In genomic region chr3:124496066-124496465, GRCh38 we compare ENCODE assay signal across 23 cellular contexts.
"Had no signal": no experiment of that assay in that cellular context is flagged by ENCODE, and none has a peak within 500 bp of the region (broad histone marks: within the 10 kb centered on the region; RNA-seq: fewer than 3 reads in every experiment).

No MANE protein-coding gene starts in this region.

- H3K27me3 ChIP-seq: esophagus muscularis mucosa, gastrocnemius medialis, neural progenitor cell, ovary, right lobe of liver, suprapubic skin, thyroid gland, uterus had no signal

- H3K4me3 ChIP-seq: esophagus muscularis mucosa, gastrocnemius medialis, left ventricle myocardium inferior, lower lobe of right lung, neural progenitor cell, ovary, right lobe of liver, suprapubic skin, thyroid gland, uterus had no signal

- ATAC-seq: effector memory CD8-positive, alpha-beta T cell; gastrocnemius medialis; lower lobe of right lung; natural killer cell treated with Interleukin-12 subunit alpha and Interleukin-12 subunit beta and Interleukin-15 and Interleukin-18, amount 100 ng/mL, for 72 hours; stimulated activated effector memory CD8-positive, alpha-beta T cell treated with anti-CD3 and anti-CD28 coated beads, Interleukin-12 subunit alpha, Interleukin-12 subunit beta, amount 100 ng/mL, for 72 hours; stimulated activated naive CD8-positive, alpha-beta T cell treated with anti-CD3 and anti-CD28 coated beads, Interleukin-15, Interleukin-2, amounts not matched to agents 100 U/mL and 50 U/mL, for 24 hours had no signal

- H3K36me3 ChIP-seq: gastrocnemius medialis, lower lobe of right lung, neural progenitor cell, ovary, right lobe of liver, suprapubic skin, thyroid gland, uterus had no signal

- H3K9ac ChIP-seq: neural progenitor cell had no signal

- H3K4me1 ChIP-seq: gastrocnemius medialis, left ventricle myocardium inferior, lower lobe of right lung, right lobe of liver, suprapubic skin, uterus had no signal

- H3K4me2 ChIP-seq: neural progenitor cell had no signal

- H2AFZ ChIP-seq: neural progenitor cell had no signal

- H3K27ac ChIP-seq: epithelial cell of prostate, esophagus muscularis mucosa, gastrocnemius medialis, left ventricle myocardium inferior, lower lobe of right lung, neural progenitor cell, ovary, right lobe of liver, suprapubic skin, thyroid gland, uterus had no signal

- DNase-seq: effector memory CD8-positive, alpha-beta T cell; gastrocnemius medialis; glutamatergic neuron; islet precursor cell; left ventricle myocardium inferior; lower lobe of right lung; mesenchymal stem cell; midbrain; nucleus accumbens; ovary; retina; right lobe of liver; stimulated activated CD4-positive, alpha-beta T cell treated with anti-CD3 and anti-CD28 coated beads, Interleukin-4, amount 100 ng/mL, for 1 hour; stimulated activated CD8-positive, alpha-beta memory T cell treated with anti-CD3 and anti-CD28 coated beads, Interleukin-4, amount 100 ng/mL, for 48 hours; stimulated activated naive CD8-positive, alpha-beta T cell treated with anti-CD3 and anti-CD28 coated beads, Interleukin-15, Interleukin-2, amounts not matched to agents 100 U/mL and 50 U/mL, for 24 hours; thyroid gland; uterus had no signal

- H3K9me3 ChIP-seq: esophagus muscularis mucosa, gastrocnemius medialis, left ventricle myocardium inferior, lower lobe of right lung, ovary, right lobe of liver, suprapubic skin, thyroid gland, uterus had no signal
